Comparison of ENCODE assay signal across 2 cellular contexts in genomic region chr1:15428815-15429435, GRCh38.
TF ChIP-seq lines count a peak whose summit lies in the region.

No MANE protein-coding gene starts in this region.

TF ChIP-seq in SK-N-SH, 30 proteins besides CTCF, POLR2A, EP300 and RAD21 (continued from another document):
- TF ChIP-seq USF2 (IDR thresholded peaks at IDR 0.05; ENCODE audit: borderline replicate concordance, low read depth, low read length), result no peak
- TF ChIP-seq RCOR1 (IDR thresholded peaks at IDR 0.05; ENCODE audit: low read length), result no peak
- no peak for TF ChIP-seq MXI1 (IDR thresholded peaks at IDR 0.05; ENCODE audit: low read depth, low read length)
- no peak for TF ChIP-seq RXRA (IDR thresholded peaks at IDR 0.05; ENCODE audit: borderline replicate concordance, low read depth)
- no peak for TF ChIP-seq POLR2AphosphoS5 (IDR thresholded peaks at IDR 0.05; ENCODE audit: low read depth, low read length)
- no peak for TF ChIP-seq YY1 (IDR thresholded peaks at IDR 0.05; ENCODE audit: low read depth)
- TF ChIP-seq, protein P1, sequence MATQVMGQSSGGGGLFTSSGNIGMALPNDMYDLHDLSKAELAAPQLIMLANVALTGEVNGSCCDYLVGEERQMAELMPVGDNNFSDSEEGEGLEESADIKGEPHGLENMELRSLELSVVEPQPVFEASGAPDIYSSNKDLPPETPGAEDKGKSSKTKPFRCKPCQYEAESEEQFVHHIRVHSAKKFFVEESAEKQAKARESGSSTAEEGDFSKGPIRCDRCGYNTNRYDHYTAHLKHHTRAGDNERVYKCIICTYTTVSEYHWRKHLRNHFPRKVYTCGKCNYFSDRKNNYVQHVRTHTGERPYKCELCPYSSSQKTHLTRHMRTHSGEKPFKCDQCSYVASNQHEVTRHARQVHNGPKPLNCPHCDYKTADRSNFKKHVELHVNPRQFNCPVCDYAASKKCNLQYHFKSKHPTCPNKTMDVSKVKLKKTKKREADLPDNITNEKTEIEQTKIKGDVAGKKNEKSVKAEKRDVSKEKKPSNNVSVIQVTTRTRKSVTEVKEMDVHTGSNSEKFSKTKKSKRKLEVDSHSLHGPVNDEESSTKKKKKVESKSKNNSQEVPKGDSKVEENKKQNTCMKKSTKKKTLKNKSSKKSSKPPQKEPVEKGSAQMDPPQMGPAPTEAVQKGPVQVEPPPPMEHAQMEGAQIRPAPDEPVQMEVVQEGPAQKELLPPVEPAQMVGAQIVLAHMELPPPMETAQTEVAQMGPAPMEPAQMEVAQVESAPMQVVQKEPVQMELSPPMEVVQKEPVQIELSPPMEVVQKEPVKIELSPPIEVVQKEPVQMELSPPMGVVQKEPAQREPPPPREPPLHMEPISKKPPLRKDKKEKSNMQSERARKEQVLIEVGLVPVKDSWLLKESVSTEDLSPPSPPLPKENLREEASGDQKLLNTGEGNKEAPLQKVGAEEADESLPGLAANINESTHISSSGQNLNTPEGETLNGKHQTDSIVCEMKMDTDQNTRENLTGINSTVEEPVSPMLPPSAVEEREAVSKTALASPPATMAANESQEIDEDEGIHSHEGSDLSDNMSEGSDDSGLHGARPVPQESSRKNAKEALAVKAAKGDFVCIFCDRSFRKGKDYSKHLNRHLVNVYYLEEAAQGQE (IDR thresholded peaks at IDR 0.05; ENCODE audit: low read depth, low read length), result no peak
- TF ChIP-seq, protein P2, sequence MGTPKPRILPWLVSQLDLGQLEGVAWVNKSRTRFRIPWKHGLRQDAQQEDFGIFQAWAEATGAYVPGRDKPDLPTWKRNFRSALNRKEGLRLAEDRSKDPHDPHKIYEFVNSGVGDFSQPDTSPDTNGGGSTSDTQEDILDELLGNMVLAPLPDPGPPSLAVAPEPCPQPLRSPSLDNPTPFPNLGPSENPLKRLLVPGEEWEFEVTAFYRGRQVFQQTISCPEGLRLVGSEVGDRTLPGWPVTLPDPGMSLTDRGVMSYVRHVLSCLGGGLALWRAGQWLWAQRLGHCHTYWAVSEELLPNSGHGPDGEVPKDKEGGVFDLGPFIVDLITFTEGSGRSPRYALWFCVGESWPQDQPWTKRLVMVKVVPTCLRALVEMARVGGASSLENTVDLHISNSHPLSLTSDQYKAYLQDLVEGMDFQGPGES (IDR thresholded peaks at IDR 0.05; ENCODE audit: low read depth, low read length), result no peak
- TF ChIP-seq GATA2 (CRISPR knock-in tag; IDR thresholded peaks at IDR 0.05), result no peak
TF ChIP-seq in SK-N-SH: peak in this region for 0.

TF ChIP-seq in SK-N-SH treated with all-trans-retinoic acid at 6 μM for 48 hours, 23 proteins besides CTCF, POLR2A, EP300 and RAD21 (continued from another document):
- TF ChIP-seq, protein P3, sequence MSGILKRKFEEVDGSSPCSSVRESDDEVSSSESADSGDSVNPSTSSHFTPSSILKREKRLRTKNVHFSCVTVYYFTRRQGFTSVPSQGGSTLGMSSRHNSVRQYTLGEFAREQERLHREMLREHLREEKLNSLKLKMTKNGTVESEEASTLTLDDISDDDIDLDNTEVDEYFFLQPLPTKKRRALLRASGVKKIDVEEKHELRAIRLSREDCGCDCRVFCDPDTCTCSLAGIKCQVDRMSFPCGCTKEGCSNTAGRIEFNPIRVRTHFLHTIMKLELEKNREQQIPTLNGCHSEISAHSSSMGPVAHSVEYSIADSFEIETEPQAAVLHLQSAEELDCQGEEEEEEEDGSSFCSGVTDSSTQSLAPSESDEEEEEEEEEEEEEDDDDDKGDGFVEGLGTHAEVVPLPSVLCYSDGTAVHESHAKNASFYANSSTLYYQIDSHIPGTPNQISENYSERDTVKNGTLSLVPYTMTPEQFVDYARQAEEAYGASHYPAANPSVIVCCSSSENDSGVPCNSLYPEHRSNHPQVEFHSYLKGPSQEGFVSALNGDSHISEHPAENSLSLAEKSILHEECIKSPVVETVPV (CRISPR knock-in tag; IDR thresholded peaks at IDR 0.05), result no peak
- no peak for TF ChIP-seq ZC3H10 (CRISPR knock-in tag; IDR thresholded peaks at IDR 0.05)
- no peak for TF ChIP-seq SNAI2 (CRISPR knock-in tag; IDR thresholded peaks at IDR 0.05)
- TF ChIP-seq GLIS3 (CRISPR knock-in tag; IDR thresholded peaks at IDR 0.05), result no peak
- no peak for TF ChIP-seq ZNF565 (CRISPR knock-in tag; conservative IDR thresholded peaks at IDR 0.05; ENCODE audit: low read depth)
- no peak for TF ChIP-seq BACH2 (CRISPR knock-in tag; IDR thresholded peaks at IDR 0.05; ENCODE audit: borderline replicate concordance)
- no peak for TF ChIP-seq ZFP3 (CRISPR knock-in tag; IDR thresholded peaks at IDR 0.05)
- no peak for TF ChIP-seq ZNF8 (CRISPR knock-in tag; IDR thresholded peaks at IDR 0.05)
- TF ChIP-seq TCF4 (CRISPR knock-in tag; IDR thresholded peaks at IDR 0.05; ENCODE audit: borderline replicate concordance), result no peak
TF ChIP-seq in SK-N-SH treated with all-trans-retinoic acid at 6 μM for 48 hours: peak in this region for 0.
